Comparison of ENCODE assay signal across 8 cellular contexts in the genomic region with DNA sequence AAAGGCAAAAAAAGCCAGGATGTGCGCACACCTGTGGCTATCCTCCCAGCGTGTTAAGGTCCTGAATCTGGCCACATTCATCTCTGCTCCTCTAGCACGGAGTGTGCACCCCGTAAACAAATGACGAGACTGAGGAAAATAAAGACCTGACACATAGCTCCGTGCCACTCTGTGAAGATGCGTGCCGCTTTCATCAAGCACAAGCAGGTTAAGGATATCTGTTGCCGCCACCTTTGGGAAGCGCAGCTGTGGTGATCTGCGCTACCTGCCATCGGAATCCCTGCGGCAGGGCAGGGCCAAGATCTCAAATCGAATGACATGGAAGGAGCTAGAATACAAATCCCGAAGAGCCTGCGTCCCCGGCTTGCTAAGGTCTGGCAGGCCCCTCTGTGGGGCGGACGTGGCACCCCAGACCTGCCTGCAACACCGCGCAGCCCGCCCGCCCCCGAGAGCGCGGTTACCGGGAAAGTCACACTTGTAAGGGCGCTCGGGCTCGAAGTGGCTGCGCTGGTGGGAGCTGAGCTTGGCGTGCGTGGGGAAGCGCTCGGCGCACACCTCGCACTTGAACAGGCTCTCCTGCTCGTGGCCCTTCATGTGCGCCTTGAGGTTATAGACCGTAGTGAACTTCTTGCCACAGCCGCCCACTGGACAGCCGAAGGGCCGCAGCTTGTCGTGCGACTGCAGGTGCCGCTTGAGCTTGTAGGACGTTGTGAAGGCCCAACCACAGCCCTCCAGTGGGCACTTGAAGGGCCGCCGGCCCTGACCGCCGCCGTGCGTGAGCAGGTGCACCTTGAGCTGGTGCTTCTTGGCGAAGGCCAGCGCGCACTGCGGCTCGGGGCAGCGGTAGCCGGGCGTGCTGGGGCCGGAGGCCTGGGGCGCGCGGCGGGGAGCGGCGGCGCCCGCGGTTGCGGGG.
A peak's percentile ranks its signal among the peaks of the same experiment; 100 is the strongest.
DNase-seq lines count a peak whose midpoint lies in the region; ATAC-seq and TF ChIP-seq lines count a peak whose summit lies in the region.

No MANE protein-coding gene starts in this region.

- peak; percentile 52 for DNase-seq in COR-L47 (lab: John Stamatoyannopoulos, UW)
- peak; percentile 55 for DNase-seq in RWPE2 (ENCODE audit: low spot score)
- DNase-seq in astrocyte of the cerebellum (ENCODE audit: low read depth), result no peak
- peak; percentile 24 for DNase-seq in iPS-NIHi11 (ENCODE audit: low spot score)
- peak; percentile 5 to 23 (median 15) for DNase-seq in stimulated activated CD4-positive, alpha-beta T cell treated with anti-CD3 and anti-CD28 coated beads, Interleukin-12 subunit alpha, Interleukin-12 subunit beta, amount 100 ng/mL, for 48 hours (ENCODE audit: low read depth in 2 of 3, low spot score in 1 of 3)
- no peak for DNase-seq in Ammon's horn (ENCODE audit: low spot score)

- H3K9me3 ChIP-seq in RWPE2 (ENCODE audit: severe bottlenecking), result no peaks in the 10 kb centered on the region

- H3K27me3 ChIP-seq in RWPE2 (ENCODE audit: insufficient read depth, poor library complexity, severe bottlenecking), result no peaks in the 10 kb centered on the region

- peak overlapping the region; percentile 99 for H3K4me3 ChIP-seq in RWPE2 (ENCODE audit: severe bottlenecking)
- H3K4me3 ChIP-seq in astrocyte of the cerebellum (ENCODE audit: low read depth, low read length), result peak overlapping the region; percentile 66

- H3K4me1 ChIP-seq in RWPE2 (ENCODE audit: insufficient read depth, poor library complexity, severe bottlenecking), result peaks cover 17% of the 10 kb centered on the region

- peaks cover 32% of the 10 kb centered on the region for H3K36me3 ChIP-seq in RWPE2 (ENCODE audit: low read depth)

- H3K27ac ChIP-seq in RWPE2 (ENCODE audit: poor library complexity, severe bottlenecking), result peak overlapping the region; percentile 64

- ATAC-seq in GM19043 (IDR thresholded peaks at IDR 0.05; ENCODE audit: low read depth, unreplicated experiment) (peak; percentile 7), HG03159 (IDR thresholded peaks at IDR 0.05; ENCODE audit: unreplicated experiment) (peak; percentile 22), RWPE2 (ENCODE audit: low read depth) (peak; percentile 3; the same call in 1 of the 3 replicates)

- in situ Hi-C loops in astrocyte of the cerebellum (cut with HindIII; ENCODE audit: low sequenced_read_pairs), result no loop called here

- TF ChIP-seq CTCF in RWPE2 (IDR thresholded peaks at IDR 0.05; ENCODE audit: poor library complexity, severe bottlenecking), result no peak
- TF ChIP-seq CTCF in astrocyte of the cerebellum (IDR thresholded peaks at IDR 0.05; ENCODE audit: low read depth, low read length, missing control alignments), result no peak

Comparison
In these comparisons a context has a peak if more than half of its experiments do, and no peak if none do; other contexts are left out.
1. DNase-seq: peak in COR-L47 (single experiment), RWPE2 (single experiment), iPS-NIHi11 (single experiment) and stimulated activated CD4-positive, alpha-beta T cell treated with anti-CD3 and anti-CD28 coated beads, Interleukin-12 subunit alpha, Interleukin-12 subunit beta, amount 100 ng/mL, for 48 hours (3 of 3); none in astrocyte of the cerebellum (single experiment) and Ammon's horn (single experiment).
2. Peak in every context shown above with its lines, with median percentiles within 50 percentile points of each other: ATAC-seq.